In genomic region chr3:3134750-3135448, GRCh38 we compare ENCODE assay signal across 16 cellular contexts. TPM values are rescaled to one million over a fixed set of nuclear protein-coding genes. Genes with fewer than 3 reads are reported as not detected.
DNase-seq lines count a peak whose midpoint lies in the region; ATAC-seq and TF ChIP-seq lines count a peak whose summit lies in the region.
"Had no signal": no experiment of that assay in that cellular context is flagged by ENCODE, and none has a peak within 500 bp of the region (broad histone marks: within the 10 kb centered on the region; RNA-seq: fewer than 3 reads in every experiment).

No MANE protein-coding gene starts in this region.

- WGBS in psoas muscle, 3 donors = 93 to 98% (median 98%) methylated on average over 4 of the region's 4 CpGs

- H3K36me3 ChIP-seq in psoas muscle (ENCODE audit: insufficient read depth in 1 of 2, low read depth in 1 of 2) = peaks cover 2 to 58% of the 10 kb centered on the region in 2 donors

- peaks cover 31% of the 10 kb centered on the region for H3K4me1 Mint-ChIP-seq in T-helper 1 cell treated with Interleukin-12 subunit alpha and Interleukin-12 subunit beta and Interleukin-4 antibody, amounts not matched to agents 30 μg/mL and 1 μg/mL, for 36 hours (ENCODE audit: low read depth)
- H3K4me1 Mint-ChIP-seq in effector memory CD8-positive, alpha-beta T cell (ENCODE audit: low read depth in 2 of 2) = peaks cover 19 to 48% of the 10 kb centered on the region in 2 donors
- H3K4me1 Mint-ChIP-seq: GM23338 had no signal

- no peak overlapping the region for H3K27ac ChIP-seq in psoas muscle
- H3K27ac ChIP-seq: esophagus muscularis mucosa, thyroid gland had no signal

- H3K4me3 Mint-ChIP-seq in T-helper 1 cell treated with Interleukin-12 subunit alpha and Interleukin-12 subunit beta and Interleukin-4 antibody, amounts not matched to agents 30 μg/mL and 1 μg/mL, for 36 hours = no peak overlapping the region
- H3K4me3 Mint-ChIP-seq in effector memory CD8-positive, alpha-beta T cell = no peak overlapping the region
- H3K4me3 Mint-ChIP-seq: GM23338 had no signal

- H3K4me1 ChIP-seq in psoas muscle = no peaks in the 10 kb centered on the region
- H3K4me1 ChIP-seq: thyroid gland had no signal

- no peaks in the 10 kb centered on the region for H3K27me3 ChIP-seq in psoas muscle (ENCODE audit: insufficient read depth in 3 of 3, low read length in 2 of 3)
- H3K27me3 ChIP-seq: esophagus muscularis mucosa, thyroid gland had no signal

- no peak overlapping the region for H3K4me3 ChIP-seq in psoas muscle
- H3K4me3 ChIP-seq: esophagus muscularis mucosa, GM23338, thyroid gland had no signal

- H3K27me3 Mint-ChIP-seq in T-helper 1 cell treated with Interleukin-12 subunit alpha and Interleukin-12 subunit beta and Interleukin-4 antibody, amounts not matched to agents 30 μg/mL and 1 μg/mL, for 36 hours (ENCODE audit: low read depth) = no peaks in the 10 kb centered on the region
- no peaks in the 10 kb centered on the region for H3K27me3 Mint-ChIP-seq in effector memory CD8-positive, alpha-beta T cell

- no peaks in the 10 kb centered on the region for H3K9me3 Mint-ChIP-seq in T-helper 1 cell treated with Interleukin-12 subunit alpha and Interleukin-12 subunit beta and Interleukin-4 antibody, amounts not matched to agents 30 μg/mL and 1 μg/mL, for 36 hours
- no peaks in the 10 kb centered on the region for H3K9me3 Mint-ChIP-seq in effector memory CD8-positive, alpha-beta T cell
- H3K9me3 Mint-ChIP-seq: GM23338 had no signal

- ATAC-seq in effector memory CD8-positive, alpha-beta T cell (replicated peaks) = peak; percentile 69
- ATAC-seq in psoas muscle = peak in 3 of 4 donors; percentile 20 to 53 (median 42)
- ATAC-seq in HG02588 (IDR thresholded peaks at IDR 0.05; ENCODE audit: unreplicated experiment) = no peak
- ATAC-seq: GM23338 had no signal

- intact Hi-C loops in psoas muscle (cut with DNase I) = loop anchor here in 1 of 2 donors (5.0 kb wide), 1 partner anchor 37 kb away; no protein-coding TSS in a partner anchor

- no peak for TF ChIP-seq CTCF in psoas muscle (IDR thresholded peaks at IDR 0.05)

- DNase-seq in T-helper 1 cell (no peak), RKO (ENCODE audit: low spot score) (peak; percentile 30), psoas muscle (no peak), COR-L47 (lab: John Stamatoyannopoulos, UW) (no peak), hepatic stellate cell (ENCODE audit: low spot score) (no peak)
- DNase-seq in effector memory CD8-positive, alpha-beta T cell = no peak
- DNase-seq: 8988T, cerebellar nuclear complex, NCI-H1048, NCI-H510A treated with DMSO at 0.1 percent for 48 hours, thyroid gland had no signal

- peak overlapping the region; percentile 7 for H3K27ac Mint-ChIP-seq in T-helper 1 cell treated with Interleukin-12 subunit alpha and Interleukin-12 subunit beta and Interleukin-4 antibody, amounts not matched to agents 30 μg/mL and 1 μg/mL, for 36 hours
- peak overlapping the region; percentile 14 to 74 for H3K27ac Mint-ChIP-seq in effector memory CD8-positive, alpha-beta T cell
- H3K27ac Mint-ChIP-seq: GM23338 had no signal

- peaks cover 53% of the 10 kb centered on the region for H3K36me3 Mint-ChIP-seq in T-helper 1 cell treated with Interleukin-12 subunit alpha and Interleukin-12 subunit beta and Interleukin-4 antibody, amounts not matched to agents 30 μg/mL and 1 μg/mL, for 36 hours (ENCODE audit: low read depth)
- H3K36me3 Mint-ChIP-seq in effector memory CD8-positive, alpha-beta T cell (ENCODE audit: insufficient read depth) = peaks cover 48% of the 10 kb centered on the region

- no peaks in the 10 kb centered on the region for H3K9me3 ChIP-seq in psoas muscle
- H3K9me3 ChIP-seq: esophagus muscularis mucosa, thyroid gland had no signal

RNA-seq across cellular contexts. Expression of gene TRNT1, which starts 8.2 kb away (rescaled TPM):
- 10 to 100 TPM; 12.2 to 16.2 (median 15.0) TPM for total RNA-seq in psoas muscle
- polyA plus RNA-seq in psoas muscle = 10 to 100 TPM; 13.1 to 31.3 (median 21.2) TPM

RNA-seq across cellular contexts. Expression of gene IL5RA, which starts 24.7 kb away (rescaled TPM):
- under 1 TPM in 1 of 4 donors, not detected in 3; 0.19 TPM for total RNA-seq in psoas muscle
- under 1 TPM in 1 of 3 donors, not detected in 2; 0.08 TPM for polyA plus RNA-seq in psoas muscle
- total RNA-seq: RPMI7951 had no signal
- polyA plus RNA-seq: GM23338 had no signal

RNA-seq across cellular contexts. Expression of gene CRBN, which starts 44.6 kb away (rescaled TPM):
- 10 to 100 TPM; 40.6 to 55.2 (median 47.3) TPM for total RNA-seq in psoas muscle
- 10 to 100 TPM; 17.9 to 30.7 (median 26.7) TPM for polyA plus RNA-seq in psoas muscle
